1 cellular context compared by ENCODE assay signal in the genomic region with DNA sequence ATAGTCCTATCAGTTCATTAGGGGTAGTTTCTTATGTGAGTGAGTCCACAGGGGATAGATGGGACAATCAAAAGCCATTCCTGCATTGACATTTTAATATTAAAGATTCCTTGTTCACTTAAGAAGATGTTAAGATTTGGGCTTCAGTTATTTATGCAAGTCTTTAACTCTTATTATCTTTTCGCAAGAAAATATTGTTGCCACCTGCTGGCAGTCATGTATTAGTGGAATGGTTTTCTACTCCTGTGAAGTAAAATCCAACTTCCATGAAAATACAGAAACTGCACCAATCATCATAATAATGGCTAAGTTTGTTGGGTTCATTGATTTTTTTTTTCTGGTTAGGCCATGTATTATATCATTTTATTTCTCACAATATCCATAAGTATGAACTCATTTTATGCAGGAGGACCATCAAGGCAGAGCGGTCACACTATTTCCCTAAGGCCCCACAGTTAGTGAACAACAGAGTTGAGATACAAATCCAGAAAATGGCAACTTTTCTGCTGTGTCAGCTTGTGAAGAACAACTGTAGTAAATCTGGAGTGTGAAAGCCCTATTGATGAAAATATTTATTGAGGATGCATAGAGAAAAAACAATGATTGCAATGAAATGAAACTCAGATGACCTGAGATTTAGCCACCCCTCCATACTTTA.
A peak's percentile ranks its signal among the peaks of the same experiment; 100 is the strongest.
TF ChIP-seq lines count a peak whose summit lies in the region.

No MANE protein-coding gene starts in this region.

TF ChIP-seq in K562, 482 proteins besides CTCF, POLR2A, EP300 and RAD21:
- peak; percentile 39; the same call in 1 of the 2 replicates for TF ChIP-seq MAFG (tag; conservative IDR thresholded peaks at IDR 0.05)
- TF ChIP-seq ATF1 (CRISPR knock-in tag; IDR thresholded peaks at IDR 0.05), result no peak
- no peak for TF ChIP-seq ATF1 (tag; IDR thresholded peaks at IDR 0.05)
- TF ChIP-seq ZNF316 (IDR thresholded peaks at IDR 0.05), result peak; percentile 44; the same call in 1 of the 2 replicates
- TF ChIP-seq C11orf30 (IDR thresholded peaks at IDR 0.05; ENCODE audit: low read depth), result 0 out of 2 replicates have a peak, but pooled peaks have one; percentile 21
- no peak for TF ChIP-seq RBM25 (IDR thresholded peaks at IDR 0.05; ENCODE audit: low read depth, low read length, severe bottlenecking)
- TF ChIP-seq, protein P1, sequence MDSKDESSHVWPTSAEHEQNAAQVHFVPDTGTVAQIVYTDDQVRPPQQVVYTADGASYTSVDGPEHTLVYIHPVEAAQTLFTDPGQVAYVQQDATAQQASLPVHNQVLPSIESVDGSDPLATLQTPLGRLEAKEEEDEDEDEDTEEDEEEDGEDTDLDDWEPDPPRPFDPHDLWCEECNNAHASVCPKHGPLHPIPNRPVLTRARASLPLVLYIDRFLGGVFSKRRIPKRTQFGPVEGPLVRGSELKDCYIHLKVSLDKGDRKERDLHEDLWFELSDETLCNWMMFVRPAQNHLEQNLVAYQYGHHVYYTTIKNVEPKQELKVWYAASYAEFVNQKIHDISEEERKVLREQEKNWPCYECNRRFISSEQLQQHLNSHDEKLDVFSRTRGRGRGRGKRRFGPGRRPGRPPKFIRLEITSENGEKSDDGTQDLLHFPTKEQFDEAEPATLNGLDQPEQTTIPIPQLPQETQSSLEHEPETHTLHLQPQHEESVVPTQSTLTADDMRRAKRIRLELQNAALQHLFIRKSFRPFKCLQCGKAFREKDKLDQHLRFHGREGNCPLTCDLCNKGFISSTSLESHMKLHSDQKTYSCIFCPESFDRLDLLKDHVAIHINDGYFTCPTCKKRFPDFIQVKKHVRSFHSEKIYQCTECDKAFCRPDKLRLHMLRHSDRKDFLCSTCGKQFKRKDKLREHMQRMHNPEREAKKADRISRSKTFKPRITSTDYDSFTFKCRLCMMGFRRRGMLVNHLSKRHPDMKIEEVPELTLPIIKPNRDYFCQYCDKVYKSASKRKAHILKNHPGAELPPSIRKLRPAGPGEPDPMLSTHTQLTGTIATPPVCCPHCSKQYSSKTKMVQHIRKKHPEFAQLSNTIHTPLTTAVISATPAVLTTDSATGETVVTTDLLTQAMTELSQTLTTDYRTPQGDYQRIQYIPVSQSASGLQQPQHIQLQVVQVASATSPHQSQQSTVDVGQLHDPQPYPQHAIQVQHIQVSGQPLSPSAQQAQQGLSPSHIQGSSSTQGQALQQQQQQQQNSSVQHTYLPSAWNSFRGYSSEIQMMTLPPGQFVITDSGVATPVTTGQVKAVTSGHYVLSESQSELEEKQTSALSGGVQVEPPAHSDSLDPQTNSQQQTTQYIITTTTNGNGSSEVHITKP (IDR thresholded peaks at IDR 0.05; ENCODE audit: partially characterized antibody), result no peak
